ENCODE assay signal across 8 cellular contexts in the genomic region with DNA sequence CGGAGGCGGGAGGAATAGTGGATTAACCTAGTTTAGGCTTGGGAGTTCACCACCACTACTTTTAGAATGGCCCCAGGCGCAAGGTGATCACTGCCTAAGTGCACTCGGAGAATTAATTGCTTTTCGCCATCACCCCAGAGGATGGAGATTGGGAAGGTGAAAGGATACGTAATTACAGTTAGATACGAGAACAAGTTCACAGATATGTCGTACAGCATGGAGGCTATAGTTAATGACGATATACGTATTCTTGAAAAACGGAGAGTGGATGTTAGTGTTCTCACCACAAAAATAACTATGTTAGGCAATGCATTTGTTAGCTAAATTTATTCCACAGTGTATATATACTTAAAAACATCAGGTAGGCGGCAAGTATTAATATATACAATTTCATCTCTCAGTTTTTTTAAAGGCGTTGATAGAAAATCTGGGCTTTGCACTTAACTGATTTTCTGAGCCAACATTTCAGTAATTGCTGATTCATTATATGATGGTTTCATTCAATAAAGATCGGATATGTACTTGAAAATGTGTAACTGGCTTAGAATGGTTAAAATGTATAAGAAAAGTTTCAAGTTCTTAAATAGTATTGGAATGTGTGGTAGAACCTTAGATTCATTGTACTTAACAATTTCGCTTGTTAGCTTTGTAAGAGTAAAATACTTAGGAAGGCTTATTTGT. TPM values are rescaled to one million over a fixed set of nuclear protein-coding genes. Genes with fewer than 3 reads are reported as not detected.
DNase-seq lines count a peak whose midpoint lies in the region; FAIRE-seq and TF ChIP-seq lines count a peak whose summit lies in the region.

No MANE protein-coding gene starts in this region.

- 12% methylated on average over 15 of the region's 15 CpGs for WGBS in thymus

- dilution Hi-C loops in keratinocyte (cut with MboI; ENCODE audit: extremely low pct_ligation_motif_present, low sequenced_read_pairs): no loop called here

- peaks cover 26% of the 10 kb centered on the region for H3K4me1 ChIP-seq in keratinocyte (ENCODE audit: control insufficient read depth, extremely low read depth, insufficient read depth, low read length)
- peaks cover 19% of the 10 kb centered on the region for H3K4me1 ChIP-seq in thymus (ENCODE audit: control insufficient read depth, insufficient read depth, low read length)

- H3K27me3 ChIP-seq in keratinocyte (ENCODE audit: control insufficient read depth, extremely low read depth, insufficient read depth, low read length): no peaks in the 10 kb centered on the region
- no peaks in the 10 kb centered on the region for H3K27me3 ChIP-seq in thymus (ENCODE audit: control insufficient read depth, insufficient read depth)

- H2AFZ ChIP-seq in keratinocyte (ENCODE audit: control insufficient read depth, low read length): peak overlapping the region; percentile 96

- intact Hi-C loops in activated T-helper 1 cell treated with anti-CD3 and anti-CD28 coated beads, Interleukin-12 subunit alpha, Interleukin-12 subunit beta, Interleukin-2, Interleukin-4 antibody, amounts not matched to agents 30 ng/mL and 10 ng/mL and 1 ng/mL, durations not matched to agents 14 hours and 24 hours and 36 hours (cut with micrococcal nuclease): loop anchor here (1.0 to 5.0 kb wide), 5 partner anchors 18 to 903 kb away; partner anchors contain the start of gene CAMK1D
- intact Hi-C loops in posterior cingulate gyrus (cut with DNase I): loop anchor here (10.0 kb wide), 1 partner anchor 132 kb away; the partner anchor contains the start of gene DHTKD1

- DNase-seq in activated T-cell treated with anti-CD3 and anti-CD28 coated beads, Interleukin-2, amount 50 U/mL, for 24 hours: no peak
- DNase-seq in activated T-cell treated with anti-CD3 and anti-CD28 coated beads for 4 hours (no peak), keratinocyte (ENCODE audit: low read depth, low spot score) (no peak), NCI-H226 (no peak), COR-L47 (lab: John Stamatoyannopoulos, UW) (no peak), posterior cingulate gyrus (no peak)
- DNase-seq in activated T-helper 1 cell treated with anti-CD3 and anti-CD28 coated beads, Interleukin-12 subunit alpha, Interleukin-12 subunit beta, Interleukin-2, Interleukin-4 antibody, amounts not matched to agents 30 ng/mL and 10 ng/mL and 1 ng/mL, durations not matched to agents 14 hours and 24 hours and 36 hours (ENCODE audit: low spot score): no peak

- no peak for TF ChIP-seq CTCF in keratinocyte (optimal IDR thresholded peaks at IDR 0.05 in 1 of 3, IDR thresholded peaks at IDR 0.05 in 1 of 3, conservative IDR thresholded peaks at IDR 0.05 in 1 of 3; ENCODE audit: extremely low read depth in 1 of 3, insufficient read depth in 2 of 3, low read length in 3 of 3)

- peak overlapping the region; percentile 87 for H3K4me2 ChIP-seq in keratinocyte (ENCODE audit: control insufficient read depth, extremely low read depth, insufficient read depth, low read depth, low read length)

- H3K9me3 ChIP-seq in keratinocyte (ENCODE audit: control insufficient read depth, low read depth, low read length) (no peaks in the 10 kb centered on the region), thymus (ENCODE audit: control insufficient read depth) (no peaks in the 10 kb centered on the region)

- H3K4me3 ChIP-seq in keratinocyte (ENCODE audit: control insufficient read depth in 2 of 3, extremely low read depth in 1 of 3, insufficient read depth in 2 of 3, low read depth in 1 of 3, low read length in 3 of 3) (peak overlapping the region; percentile 71 to 100 (median 89)), thymus (ENCODE audit: low read length) (peak overlapping the region; percentile 78)

- no peak for FAIRE-seq in keratinocyte (lab: Jason Lieb, UNC)

- peak overlapping the region; percentile 88 for H3K4me3 Mint-ChIP-seq in activated T-cell treated with anti-CD3 and anti-CD28 coated beads, Interleukin-2, amount 50 U/mL, for 24 hours
- H3K4me3 Mint-ChIP-seq in activated T-helper 1 cell treated with anti-CD3 and anti-CD28 coated beads, Interleukin-12 subunit alpha, Interleukin-12 subunit beta, Interleukin-2, Interleukin-4 antibody, amounts not matched to agents 30 ng/mL and 10 ng/mL and 1 ng/mL, durations not matched to agents 14 hours and 24 hours and 36 hours: peak overlapping the region; percentile 90

- no peaks in the 10 kb centered on the region for H3K9me1 ChIP-seq in keratinocyte (ENCODE audit: control insufficient read depth, extremely low read depth, insufficient read depth, low read length)

- peak overlapping the region; percentile 96 for H3K9ac ChIP-seq in keratinocyte (ENCODE audit: control insufficient read depth, extremely low read depth, insufficient read depth, low read length)

- H3K4me1 Mint-ChIP-seq in activated T-cell treated with anti-CD3 and anti-CD28 coated beads, Interleukin-2, amount 50 U/mL, for 24 hours (ENCODE audit: low read depth): peaks cover 55% of the 10 kb centered on the region
- H3K4me1 Mint-ChIP-seq in activated T-helper 1 cell treated with anti-CD3 and anti-CD28 coated beads, Interleukin-12 subunit alpha, Interleukin-12 subunit beta, Interleukin-2, Interleukin-4 antibody, amounts not matched to agents 30 ng/mL and 10 ng/mL and 1 ng/mL, durations not matched to agents 14 hours and 24 hours and 36 hours (ENCODE audit: low read depth): peaks cover 60% of the 10 kb centered on the region

- peaks cover 77% of the 10 kb centered on the region for H3K36me3 Mint-ChIP-seq in activated T-cell treated with anti-CD3 and anti-CD28 coated beads, Interleukin-2, amount 50 U/mL, for 24 hours (ENCODE audit: low read depth)
- peaks cover 43% of the 10 kb centered on the region for H3K36me3 Mint-ChIP-seq in activated T-helper 1 cell treated with anti-CD3 and anti-CD28 coated beads, Interleukin-12 subunit alpha, Interleukin-12 subunit beta, Interleukin-2, Interleukin-4 antibody, amounts not matched to agents 30 ng/mL and 10 ng/mL and 1 ng/mL, durations not matched to agents 14 hours and 24 hours and 36 hours (ENCODE audit: low read depth)

- H3K9me3 Mint-ChIP-seq in activated T-cell treated with anti-CD3 and anti-CD28 coated beads, Interleukin-2, amount 50 U/mL, for 24 hours: no peaks in the 10 kb centered on the region
- H3K9me3 Mint-ChIP-seq in activated T-helper 1 cell treated with anti-CD3 and anti-CD28 coated beads, Interleukin-12 subunit alpha, Interleukin-12 subunit beta, Interleukin-2, Interleukin-4 antibody, amounts not matched to agents 30 ng/mL and 10 ng/mL and 1 ng/mL, durations not matched to agents 14 hours and 24 hours and 36 hours: no peaks in the 10 kb centered on the region

- H3K27me3 Mint-ChIP-seq in activated T-cell treated with anti-CD3 and anti-CD28 coated beads, Interleukin-2, amount 50 U/mL, for 24 hours: no peaks in the 10 kb centered on the region
- no peaks in the 10 kb centered on the region for H3K27me3 Mint-ChIP-seq in activated T-helper 1 cell treated with anti-CD3 and anti-CD28 coated beads, Interleukin-12 subunit alpha, Interleukin-12 subunit beta, Interleukin-2, Interleukin-4 antibody, amounts not matched to agents 30 ng/mL and 10 ng/mL and 1 ng/mL, durations not matched to agents 14 hours and 24 hours and 36 hours (ENCODE audit: insufficient read depth)

- H3K79me2 ChIP-seq in keratinocyte (ENCODE audit: control insufficient read depth, insufficient read depth, low read length): peaks cover 94% of the 10 kb centered on the region

- H3K36me3 ChIP-seq in keratinocyte (ENCODE audit: control insufficient read depth in 2 of 2, extremely low read depth in 1 of 2, insufficient read depth in 2 of 2, low read length in 2 of 2): peaks cover 11 to 21% of the 10 kb centered on the region in 2 experiments
- H3K36me3 ChIP-seq in thymus (ENCODE audit: control insufficient read depth, insufficient read depth): peaks cover 6% of the 10 kb centered on the region

- peak overlapping the region; percentile 97 for H3K27ac ChIP-seq in keratinocyte (ENCODE audit: control insufficient read depth, insufficient read depth, low read length)
- H3K27ac ChIP-seq in thymus (ENCODE audit: low read depth): peak overlapping the region; percentile 95

- H3K27ac Mint-ChIP-seq in activated T-cell treated with anti-CD3 and anti-CD28 coated beads, Interleukin-2, amount 50 U/mL, for 24 hours: peak overlapping the region; percentile 97
- H3K27ac Mint-ChIP-seq in activated T-helper 1 cell treated with anti-CD3 and anti-CD28 coated beads, Interleukin-12 subunit alpha, Interleukin-12 subunit beta, Interleukin-2, Interleukin-4 antibody, amounts not matched to agents 30 ng/mL and 10 ng/mL and 1 ng/mL, durations not matched to agents 14 hours and 24 hours and 36 hours: peak overlapping the region; percentile 97

- H4K20me1 ChIP-seq in keratinocyte (ENCODE audit: control insufficient read depth, extremely low read depth, insufficient read depth, low read length): peaks cover 3% of the 10 kb centered on the region

RNA-seq across cellular contexts. Expression of gene CDC123, which starts 0.7 kb away (rescaled TPM):
- total RNA-seq in activated T-helper 1 cell treated with anti-CD3 and anti-CD28 coated beads, Interleukin-12 subunit alpha, Interleukin-12 subunit beta, Interleukin-2, Interleukin-4 antibody, amounts not matched to agents 30 ng/mL and 10 ng/mL and 1 ng/mL, durations not matched to agents 14 hours and 24 hours and 36 hours: 190 and 191 TPM in 2 replicates
- polyA plus RNA-seq in keratinocyte (122 to 205 TPM (median 146 TPM) in 3 replicates), thymus (50.7 TPM)
- 60.8 TPM for polyA plus RNA-seq in keratinocyte (2011; ENCODE audit: low read depth)
- polyA plus RNA-seq in keratinocyte (2011; cell fraction: cytosol; rRNA removed): 73.7 and 115 TPM in 2 replicates
- 75.2 and 99.4 TPM in 2 replicates for polyA plus RNA-seq in keratinocyte (2011; cell fraction: nucleus; rRNA removed)
- 78.3 and 155 TPM in 2 replicates for polyA plus RNA-seq in keratinocyte (2012; ENCODE audit: low replicate concordance)
- 187 to 228 TPM (median 189 TPM) in 3 replicates for polyA minus RNA-seq in keratinocyte
- 185 TPM for polyA minus RNA-seq in keratinocyte (2011; cell fraction: cytosol; rRNA and poly(A)+ RNA removed)
- 55.3 and 73.8 TPM in 2 replicates for polyA minus RNA-seq in keratinocyte (2011; cell fraction: nucleus; rRNA and poly(A)+ RNA removed)

RNA-seq across cellular contexts. Expression of gene NUDT5, which starts 1.0 kb away (rescaled TPM):
- 121 and 131 TPM in 2 replicates for total RNA-seq in activated T-helper 1 cell treated with anti-CD3 and anti-CD28 coated beads, Interleukin-12 subunit alpha, Interleukin-12 subunit beta, Interleukin-2, Interleukin-4 antibody, amounts not matched to agents 30 ng/mL and 10 ng/mL and 1 ng/mL, durations not matched to agents 14 hours and 24 hours and 36 hours
- 98.9 to 125 TPM (median 100 TPM) in 3 replicates for polyA plus RNA-seq in keratinocyte
- 67.5 TPM for polyA plus RNA-seq in keratinocyte (2011; ENCODE audit: low read depth)
- polyA plus RNA-seq in keratinocyte (2011; cell fraction: cytosol; rRNA removed): 86.9 and 113 TPM in 2 replicates
- 83.7 and 101 TPM in 2 replicates for polyA plus RNA-seq in keratinocyte (2011; cell fraction: nucleus; rRNA removed)
- polyA plus RNA-seq in keratinocyte (2012; ENCODE audit: low replicate concordance): 65.6 and 95.9 TPM in 2 replicates
- 31.8 to 76.7 TPM (median 61.6 TPM) in 3 replicates for polyA minus RNA-seq in keratinocyte
- polyA minus RNA-seq in keratinocyte (2011; cell fraction: cytosol; rRNA and poly(A)+ RNA removed): 33.0 TPM
- 20.2 and 24.0 TPM in 2 replicates for polyA minus RNA-seq in keratinocyte (2011; cell fraction: nucleus; rRNA and poly(A)+ RNA removed)
- polyA plus RNA-seq in thymus: 47.2 TPM
